In genomic region chr15:57356636-57357035, GRCh38 we compare ENCODE assay signal across 16 cellular contexts. TPM values are rescaled to one million over a fixed set of nuclear protein-coding genes. Genes with fewer than 3 reads are reported as not detected.
DNase-seq lines count a peak whose midpoint lies in the region; ATAC-seq, FAIRE-seq and TF ChIP-seq lines count a peak whose summit lies in the region.
"Had no signal": no experiment of that assay in that cellular context is flagged by ENCODE, and none has a peak within 500 bp of the region (broad histone marks: within the 10 kb centered on the region; RNA-seq: fewer than 3 reads in every experiment).

No MANE protein-coding gene starts in this region.

- CTCF ChIA-PET in HepG2 (lab: Yijun Ruan, JAX; ENCODE audit: low intra/inter-chr PET ratio, low total read pairs), result no interaction called here

- no peaks in the 10 kb centered on the region for H3K79me2 ChIP-seq in HepG2 (ENCODE audit: insufficient read depth, low read length)
- no peaks in the 10 kb centered on the region for H3K79me2 ChIP-seq in keratinocyte (ENCODE audit: control insufficient read depth, insufficient read depth, low read length)

- TF ChIP-seq EP300 in HepG2 (IDR thresholded peaks at IDR 0.05; ENCODE audit: low read depth in 2 of 2, low read length in 2 of 2) (no peak), HepG2 (CRISPR knock-in tag; IDR thresholded peaks at IDR 0.05; ENCODE audit: borderline replicate concordance) (no peak)

- TF ChIP-seq RAD21 in HepG2 (CRISPR knock-in tag; IDR thresholded peaks at IDR 0.05), result no peak

- DNase-seq in HepG2 (ENCODE audit: low spot score), result peak; percentile 38
- no peak for DNase-seq in right lobe of liver
- peak; percentile 40 for DNase-seq in adipocyte (ENCODE audit: low read depth)
- DNase-seq in keratinocyte (ENCODE audit: low read depth, low spot score), result peak; percentile 61
- no peak for DNase-seq in NCI-H2227 (lab: John Stamatoyannopoulos, UW; ENCODE audit: unreplicated experiment)
- no peak for DNase-seq in DMS53 treated with DMSO at 0.1 percent for 48 hours (lab: John Stamatoyannopoulos, UW; ENCODE audit: unreplicated experiment)
- DNase-seq in NCI-H128 (lab: John Stamatoyannopoulos, UW; ENCODE audit: unreplicated experiment), result no peak
- DNase-seq in NCI-H510A (lab: John Stamatoyannopoulos, UW), result no peak
- DNase-seq: activated CD4-positive, alpha-beta T cell treated with anti-CD3 and anti-CD28 coated beads for 36 hours; activated effector memory CD4-positive, alpha-beta T cell treated with Interleukin-2 at 50 U/mL for 16 hours; colonic mucosa; gastrocnemius medialis; NCI-H1105 treated with DMSO at 0.1 percent for 48 hours; NCI-H526 treated with DMSO at 0.1 percent for 48 hours had no signal

- BruUV-seq in HepG2 (replicated peaks; lab: Mats Ljungman, UMichigan), result no TSS peak

- H3K4me3 ChIP-seq in HepG2 (replicated peaks in 1 of 3; ENCODE audit: insufficient read depth in 1 of 3, low read depth in 2 of 3, low read length in 3 of 3) (no peak overlapping the region), right lobe of liver (no peak overlapping the region), adipocyte (ENCODE audit: low read length) (no peak overlapping the region), keratinocyte (ENCODE audit: control insufficient read depth in 2 of 3, extremely low read depth in 1 of 3, insufficient read depth in 2 of 3, low read depth in 1 of 3, low read length in 3 of 3) (no peak overlapping the region)
- H3K4me3 ChIP-seq: A549, colonic mucosa, gastrocnemius medialis, SK-N-MC had no signal

- peaks cover 37% of the 10 kb centered on the region for H3K4me1 ChIP-seq in HepG2 (ENCODE audit: insufficient read depth, low read length)
- H3K4me1 ChIP-seq in right lobe of liver, result peaks cover 0 to 7% (median 0%) of the 10 kb centered on the region in 4 donors
- H3K4me1 ChIP-seq in adipocyte (ENCODE audit: control insufficient read depth, insufficient read depth, low read length), result no peaks in the 10 kb centered on the region
- peaks cover 14% of the 10 kb centered on the region for H3K4me1 ChIP-seq in keratinocyte (ENCODE audit: control insufficient read depth, extremely low read depth, insufficient read depth, low read length)
- H3K4me1 ChIP-seq: A549, colonic mucosa, gastrocnemius medialis had no signal

- H3K27ac ChIP-seq in HepG2 (ENCODE audit: extremely low read length, insufficient read depth, low read length), result no peak overlapping the region
- no peak overlapping the region for H3K27ac ChIP-seq in right lobe of liver
- H3K27ac ChIP-seq in keratinocyte (ENCODE audit: control insufficient read depth, insufficient read depth, low read length), result no peak overlapping the region
- H3K27ac ChIP-seq: A549, colonic mucosa, gastrocnemius medialis, SK-N-MC had no signal

- H3K9me1 ChIP-seq in keratinocyte (ENCODE audit: control insufficient read depth, extremely low read depth, insufficient read depth, low read length), result no peaks in the 10 kb centered on the region

- H3K27me3 ChIP-seq in HepG2 (ENCODE audit: control insufficient read depth in 1 of 2, insufficient read depth in 2 of 2, low read length in 2 of 2), result peaks cover 0 to 1% of the 10 kb centered on the region in 2 experiments; a peak in 1 of 5 replicates
- H3K27me3 ChIP-seq in right lobe of liver, result no peaks in the 10 kb centered on the region
- peaks cover 35% of the 10 kb centered on the region for H3K27me3 ChIP-seq in adipocyte (replicated peaks; ENCODE audit: control insufficient read depth, insufficient read depth, low read length)
- no peaks in the 10 kb centered on the region for H3K27me3 ChIP-seq in keratinocyte (ENCODE audit: control insufficient read depth, extremely low read depth, insufficient read depth, low read length)
- H3K27me3 ChIP-seq: colonic mucosa, gastrocnemius medialis had no signal

- WGBS in HepG2 (ENCODE audit: low lambda C conversion rate), result 28% methylated on average over 4 of the region's 4 CpGs
- 65% methylated on average over 2 of the region's 4 CpGs for WGBS in right lobe of liver (ENCODE audit: insufficient coverage, low coverage, low lambda C conversion rate, missing lambda C conversion rate)

- FAIRE-seq in HepG2 (lab: Jason Lieb, UNC), result no peak
- FAIRE-seq in keratinocyte (lab: Jason Lieb, UNC), result peak; percentile 67

- in situ Hi-C loops in HepG2 (cut with HindIII; ENCODE audit: extremely low pct_ligation_motif_present, low pct_unique_long_range_greater_than_20kb), result no loop called here

- POLR2A ChIA-PET in HepG2 (lab: Yijun Ruan, JAX), result no interaction called here

- dilution Hi-C loops in keratinocyte (cut with MboI; ENCODE audit: extremely low pct_ligation_motif_present, low sequenced_read_pairs), result no loop called here

- H2AFZ ChIP-seq in HepG2 (ENCODE audit: low read length) (no peak overlapping the region), keratinocyte (ENCODE audit: control insufficient read depth, low read length) (no peak overlapping the region)

- H4K20me1 ChIP-seq in HepG2 (ENCODE audit: insufficient read depth, low read length), result no peaks in the 10 kb centered on the region
- no peaks in the 10 kb centered on the region for H4K20me1 ChIP-seq in keratinocyte (ENCODE audit: control insufficient read depth, extremely low read depth, insufficient read depth, low read length)

- H3K36me3 ChIP-seq in HepG2 (replicated peaks in 1 of 2; ENCODE audit: control insufficient read depth in 1 of 2, insufficient read depth in 2 of 2, low read length in 2 of 2), result no peaks in the 10 kb centered on the region
- H3K36me3 ChIP-seq in right lobe of liver, result no peaks in the 10 kb centered on the region
- H3K36me3 ChIP-seq in adipocyte (ENCODE audit: control insufficient read depth, insufficient read depth, low read length, severe bottlenecking), result no peaks in the 10 kb centered on the region
- no peaks in the 10 kb centered on the region for H3K36me3 ChIP-seq in keratinocyte (ENCODE audit: control insufficient read depth in 2 of 2, extremely low read depth in 1 of 2, insufficient read depth in 2 of 2, low read length in 2 of 2)
- H3K36me3 ChIP-seq: colonic mucosa, gastrocnemius medialis had no signal

- TF ChIP-seq POLR2A in HepG2 (IDR thresholded peaks at IDR 0.05; ENCODE audit: insufficient read depth in 1 of 2, low read depth in 2 of 2, low read length in 2 of 2) (no peak), right lobe of liver (IDR thresholded peaks at IDR 0.05) (no peak)

- H3K9me3 ChIP-seq in HepG2 (ENCODE audit: low read length) (no peaks in the 10 kb centered on the region), right lobe of liver (no peaks in the 10 kb centered on the region), adipocyte (ENCODE audit: control insufficient read depth, low read length) (no peaks in the 10 kb centered on the region), keratinocyte (ENCODE audit: control insufficient read depth, low read depth, low read length) (no peaks in the 10 kb centered on the region)
- H3K9me3 ChIP-seq: A549, colonic mucosa, gastrocnemius medialis had no signal

- H3K9ac ChIP-seq in HepG2 (ENCODE audit: insufficient read depth, low read depth, low read length), result no peak overlapping the region
- H3K9ac ChIP-seq in adipocyte (ENCODE audit: low read length), result no peak overlapping the region
- no peak overlapping the region for H3K9ac ChIP-seq in keratinocyte (ENCODE audit: control insufficient read depth, extremely low read depth, insufficient read depth, low read length)

- H3K4me2 ChIP-seq in HepG2 (ENCODE audit: low read depth, low read length) (no peak overlapping the region), keratinocyte (ENCODE audit: control insufficient read depth, extremely low read depth, insufficient read depth, low read depth, low read length) (peak overlapping the region; percentile 22)
- H3K4me2 ChIP-seq: A549 had no signal

- ATAC-seq in HepG2 (no peak), right lobe of liver (no peak)
- ATAC-seq: activated CD4-positive, alpha-beta T cell treated with anti-CD3 and anti-CD28 coated beads for 36 hours; gastrocnemius medialis had no signal

- no peak for TF ChIP-seq CTCF in HepG2 (CRISPR knock-in tag; IDR thresholded peaks at IDR 0.05)
- no peak for TF ChIP-seq CTCF in right lobe of liver (IDR thresholded peaks at IDR 0.05)
- no peak for TF ChIP-seq CTCF in keratinocyte (optimal IDR thresholded peaks at IDR 0.05 in 1 of 3, IDR thresholded peaks at IDR 0.05 in 1 of 3, conservative IDR thresholded peaks at IDR 0.05 in 1 of 3; ENCODE audit: extremely low read depth in 1 of 3, insufficient read depth in 2 of 3, low read length in 3 of 3)

- intact Hi-C loops in HepG2 (cut with micrococcal nuclease; ENCODE audit: unreplicated experiment), result no loop called here
- intact Hi-C loops in right lobe of liver (cut with DNase I), result no loop called here

RNA-seq across cellular contexts. Expression of gene CGNL1, which starts 19.7 kb away (rescaled TPM):
- total RNA-seq in HepG2 (2016; rRNA removed; fragmentation: Illumina TruSeq; extraction: Trizol) (15.6 and 16.2 TPM in 2 replicates), right lobe of liver (10 to 100 TPM; 23.6 to 54.5 (median 42.9) TPM)
- total RNA-seq in HepG2 (2016; cell fraction: cytosol; rRNA removed; fragmentation: Illumina TruSeq; extraction: Trizol; ENCODE audit: low read depth), result 7.7 and 9.4 TPM in 2 replicates
- total RNA-seq in HepG2 (2016; cell fraction: insoluble cytoplasmic fraction; rRNA removed; fragmentation: Illumina TruSeq; extraction: Trizol), result 14.2 and 15.2 TPM in 2 replicates
- total RNA-seq in HepG2 (2016; cell fraction: membrane; rRNA removed; fragmentation: Illumina TruSeq; extraction: Trizol), result 8.3 and 8.9 TPM in 2 replicates
- total RNA-seq in HepG2 (2016; cell fraction: nucleus; rRNA removed; fragmentation: Illumina TruSeq; extraction: Trizol), result 15.2 and 18.4 TPM in 2 replicates
- polyA plus RNA-seq in HepG2 (2011; rRNA removed) (5.6 and 6.2 TPM in 2 replicates), keratinocyte (0.05 to 0.09 TPM (median 0.07 TPM) in 3 replicates)
- 3.3 and 4.1 TPM in 2 replicates for polyA plus RNA-seq in HepG2 (2011; cell fraction: cytosol; rRNA removed)
- 8.2 and 8.8 TPM in 2 replicates for polyA plus RNA-seq in HepG2 (2011; cell fraction: nucleus; rRNA removed)
- 5.6 and 8.0 TPM in 2 replicates for polyA plus RNA-seq in HepG2 (2012)
- polyA plus RNA-seq in HepG2 (2016; cell fraction: cytosol; fragmentation: Illumina TruSeq; extraction: Trizol; ENCODE audit: low read depth), result 0.40 and 0.80 TPM in 2 replicates
- 10.1 and 12.1 TPM in 2 replicates for polyA plus RNA-seq in HepG2 (2016; cell fraction: insoluble cytoplasmic fraction; fragmentation: Illumina TruSeq; extraction: Trizol; ENCODE audit: low read depth)
- polyA plus RNA-seq in HepG2 (2016; cell fraction: membrane; fragmentation: Illumina TruSeq; extraction: Trizol; ENCODE audit: low read depth), result 1.1 and 1.4 TPM in 2 replicates
- polyA plus RNA-seq in HepG2 (2016; cell fraction: nucleus; fragmentation: Illumina TruSeq; extraction: Trizol; ENCODE audit: insufficient read depth, low read depth), result 16.9 and 17.7 TPM in 2 replicates
- 12.1 TPM in 1 of 2 replicates, not detected in the other for polyA minus RNA-seq in HepG2 (2011; rRNA and poly(A)+ RNA removed; ENCODE audit: low replicate concordance)
- polyA minus RNA-seq in HepG2 (2011; cell fraction: cytosol; rRNA and poly(A)+ RNA removed), result 7.9 and 9.0 TPM in 2 replicates
- polyA minus RNA-seq in HepG2 (2011; cell fraction: nucleus; rRNA and poly(A)+ RNA removed), result 17.5 and 18.3 TPM in 2 replicates
- 0.75 TPM for polyA plus RNA-seq in keratinocyte (2011; ENCODE audit: low read depth)
- polyA plus RNA-seq in keratinocyte (2011; cell fraction: cytosol; rRNA removed), result 0.04 and 0.09 TPM in 2 replicates
- polyA plus RNA-seq in keratinocyte (2011; cell fraction: nucleus; rRNA removed), result 0.15 and 0.16 TPM in 2 replicates
- polyA plus RNA-seq in keratinocyte (2012; ENCODE audit: low replicate concordance), result 0.08 and 0.47 TPM in 2 replicates
- 0.03 to 0.07 TPM in 2 of 3 replicates, not detected in the other for polyA minus RNA-seq in keratinocyte
- not detected for polyA minus RNA-seq in keratinocyte (2011; cell fraction: cytosol; rRNA and poly(A)+ RNA removed)
- 0.11 and 0.16 TPM in 2 replicates for polyA minus RNA-seq in keratinocyte (2011; cell fraction: nucleus; rRNA and poly(A)+ RNA removed)
- total RNA-seq: activated CD4-positive, alpha-beta T cell treated with anti-CD3 and anti-CD28 coated beads for 36 hours had no signal

Comparison
In these comparisons a context has a peak if more than half of its experiments do, and no peak if none do; other contexts are left out.
1. DNase-seq: peak in HepG2 (single experiment), adipocyte (single experiment) and keratinocyte (single experiment); none in right lobe of liver (0 of 3), NCI-H2227 (single experiment), DMS53 treated with DMSO at 0.1 percent for 48 hours (single experiment), NCI-H128 (single experiment) and NCI-H510A (single experiment).